Comparison of ENCODE assay signal across 26 cellular contexts in genomic region chr16:64498363-64498762, GRCh38.
"Had no signal": no experiment of that assay in that cellular context is flagged by ENCODE, and none has a peak within 500 bp of the region (broad histone marks: within the 10 kb centered on the region; RNA-seq: fewer than 3 reads in every experiment).

No MANE protein-coding gene starts in this region.

- ATAC-seq: stimulated activated effector memory CD8-positive, alpha-beta T cell treated with anti-CD3 and anti-CD28 coated beads, Interleukin-12 subunit alpha, Interleukin-12 subunit beta, amount 100 ng/mL, for 72 hours; stimulated activated memory B cell treated with anti-CD40 and anti-IgM and Interleukin-4, amounts not matched to agents 10 μg/mL and 1 μg/mL and 100 μg/mL, for 72 hours; stimulated activated naive B cell treated with anti-CD40 and anti-IgM and Interleukin-4, amounts not matched to agents 10 μg/mL and 1 μg/mL and 100 μg/mL, for 72 hours; stimulated activated naive CD8-positive, alpha-beta T cell treated with anti-CD3 and anti-CD28 coated beads, Interleukin-15, amount 100 ng/mL, for 72 hours; stimulated activated naive CD8-positive, alpha-beta T cell treated with anti-CD3 and anti-CD28 coated beads, Interleukin-15, Interleukin-2, amounts not matched to agents 100 U/mL and 50 U/mL, for 24 hours; upper lobe of right lung had no signal

- H3K4me1 ChIP-seq: stomach, suprapubic skin, testis, thyroid gland, tibial artery, tibial nerve, transverse colon, upper lobe of left lung, upper lobe of right lung, uterus, vagina had no signal

- H3K27me3 ChIP-seq: stomach, suprapubic skin, testis, thyroid gland, tibial artery, tibial nerve, transverse colon, upper lobe of left lung, upper lobe of right lung, uterus, vagina had no signal

- H3K36me3 ChIP-seq: stomach, suprapubic skin, thoracic aorta, thyroid gland, tibial artery, tibial nerve, transverse colon, upper lobe of left lung, upper lobe of right lung, uterus, vagina had no signal

- DNase-seq: stimulated activated CD4-positive, alpha-beta T cell treated with anti-CD3 and anti-CD28 coated beads, Interleukin-2, amount 100 ng/mL, for 48 hours; stimulated activated CD4-positive, alpha-beta T cell treated with anti-CD3 and anti-CD28 coated beads, Interleukin-4, amount 100 ng/mL, for 1 hour; stimulated activated CD4-positive, alpha-beta T cell treated with anti-CD3 and anti-CD28 coated beads, Interleukin-4, amount 100 ng/mL, for 24 hours; stimulated activated CD4-positive, alpha-beta T cell treated with anti-CD3 and anti-CD28 coated beads, Interleukin-4, amount 100 ng/mL, for 4 hours; stimulated activated CD8-positive, alpha-beta memory T cell treated with anti-CD3 and anti-CD28 coated beads, Interleukin-4, amount 100 ng/mL, for 48 hours; stimulated activated naive B cell treated with anti-CD40 and anti-IgM and Interleukin-4, amounts not matched to agents 10 μg/mL and 1 μg/mL and 100 μg/mL, for 72 hours; stimulated activated naive CD4-positive, alpha-beta T cell; stimulated activated naive CD4-positive, alpha-beta T cell treated with Interleukin-2 at 50 U/mL for 16 hours; stimulated activated naive CD8-positive, alpha-beta T cell treated with anti-CD3 and anti-CD28 coated beads, Interleukin-15, amount 100 ng/mL, for 72 hours; stimulated activated naive CD8-positive, alpha-beta T cell treated with anti-CD3 and anti-CD28 coated beads, Interleukin-15, Interleukin-2, amounts not matched to agents 100 U/mL and 50 U/mL, for 24 hours; stomach; substantia nigra; testis; thyroid gland; tibial artery; transverse colon; trophoblast cell; upper lobe of left lung; upper lobe of right lung; uterus had no signal

- H3K27ac ChIP-seq: stomach, suprapubic skin, testis, thoracic aorta, thyroid gland, tibial artery, tibial nerve, transverse colon, upper lobe of left lung, upper lobe of right lung, uterus, vagina had no signal

- H3K9me3 ChIP-seq: stomach, suprapubic skin, testis, thoracic aorta, thyroid gland, tibial artery, tibial nerve, transverse colon, upper lobe of left lung, upper lobe of right lung, uterus, vagina had no signal

- H3K4me3 ChIP-seq: stomach, suprapubic skin, testis, thoracic aorta, thyroid gland, tibial artery, tibial nerve, transverse colon, upper lobe of left lung, upper lobe of right lung, uterus, vagina had no signal
